In genomic region chr2:173657996-173658717, GRCh38 we compare ENCODE assay signal across 14 cellular contexts.
DNase-seq lines count a peak whose midpoint lies in the region; TF ChIP-seq lines count a peak whose summit lies in the region.
"Had no signal": no experiment of that assay in that cellular context is flagged by ENCODE, and none has a peak within 500 bp of the region (broad histone marks: within the 10 kb centered on the region; RNA-seq: fewer than 3 reads in every experiment).

No MANE protein-coding gene starts in this region.

- no peaks in the 10 kb centered on the region for H3K9me3 ChIP-seq in neuronal stem cell (replicated peaks in 1 of 2; ENCODE audit: control insufficient read depth in 2 of 2, insufficient read depth in 1 of 2, low read depth in 1 of 2, low read length in 2 of 2)
- H3K9me3 ChIP-seq: upper lobe of left lung had no signal

- BruUV-seq in Calu3 (replicated peaks; lab: Mats Ljungman, UMichigan) = no TSS peak

- no peak overlapping the region for H3K4me2 ChIP-seq in neuronal stem cell (ENCODE audit: insufficient read depth, low read length, poor library complexity, severe bottlenecking)

- H3K9me3 Mint-ChIP-seq in Calu3 (ENCODE audit: low read depth, unreplicated experiment) = no peaks in the 10 kb centered on the region
- H3K9me3 Mint-ChIP-seq in activated CD4-positive, alpha-beta memory T cell treated with anti-CD3 and anti-CD28 coated beads for 36 hours = no peaks in the 10 kb centered on the region
- no peaks in the 10 kb centered on the region for H3K9me3 Mint-ChIP-seq in activated CD4-positive, alpha-beta memory T cell treated with anti-CD3 and anti-CD28 coated beads, Interleukin-2, amount 10 ng/mL, durations not matched to agents 7 days and 5 days
- H3K9me3 Mint-ChIP-seq: nephron progenitor cell had no signal

- no peaks in the 10 kb centered on the region for H3K27me3 Mint-ChIP-seq in Calu3 (ENCODE audit: unreplicated experiment)
- H3K27me3 Mint-ChIP-seq in activated CD4-positive, alpha-beta memory T cell treated with anti-CD3 and anti-CD28 coated beads for 36 hours = peaks cover 9% of the 10 kb centered on the region
- peaks cover 19% of the 10 kb centered on the region for H3K27me3 Mint-ChIP-seq in activated CD4-positive, alpha-beta memory T cell treated with anti-CD3 and anti-CD28 coated beads, Interleukin-2, amount 10 ng/mL, durations not matched to agents 7 days and 5 days

- no peak overlapping the region for H3K27ac Mint-ChIP-seq in Calu3 (ENCODE audit: unreplicated experiment)
- H3K27ac Mint-ChIP-seq in activated CD4-positive, alpha-beta memory T cell treated with anti-CD3 and anti-CD28 coated beads for 36 hours = no peak overlapping the region
- no peak overlapping the region for H3K27ac Mint-ChIP-seq in activated CD4-positive, alpha-beta memory T cell treated with anti-CD3 and anti-CD28 coated beads, Interleukin-2, amount 10 ng/mL, durations not matched to agents 7 days and 5 days
- H3K27ac Mint-ChIP-seq: nephron progenitor cell, T-helper 17 cell had no signal

- H3K23ac ChIP-seq in neuronal stem cell (ENCODE audit: low read depth, low read length, poor library complexity) = no peak overlapping the region

- no peak overlapping the region for H3K4me3 ChIP-seq in neuronal stem cell (ENCODE audit: low read length in 2 of 2)
- H3K4me3 ChIP-seq: upper lobe of left lung had no signal

- no peak overlapping the region for H3K27ac ChIP-seq in neuronal stem cell (replicated peaks; ENCODE audit: low read length)
- H3K27ac ChIP-seq: upper lobe of left lung had no signal

- H4K91ac ChIP-seq in neuronal stem cell (ENCODE audit: low read depth, low read length, poor library complexity) = no peak overlapping the region

- H2BK15ac ChIP-seq in neuronal stem cell (ENCODE audit: low read length) = peak overlapping the region; percentile 25

- no peak overlapping the region for H3K4ac ChIP-seq in neuronal stem cell (ENCODE audit: low read length)

- POLR2A ChIA-PET in activated CD4-positive, alpha-beta memory T cell treated with anti-CD3 and anti-CD28 coated beads for 36 hours (lab: Charles Lee) = no interaction called here
- POLR2A ChIA-PET in activated CD4-positive, alpha-beta memory T cell treated with anti-CD3 and anti-CD28 coated beads, Interleukin-2, amount 10 ng/mL, durations not matched to agents 7 days and 5 days (lab: Charles Lee) = no interaction called here

- H3K4me1 Mint-ChIP-seq in Calu3 (ENCODE audit: low read depth, unreplicated experiment) = peaks cover 14% of the 10 kb centered on the region
- no peaks in the 10 kb centered on the region for H3K4me1 Mint-ChIP-seq in activated CD4-positive, alpha-beta memory T cell treated with anti-CD3 and anti-CD28 coated beads for 36 hours (ENCODE audit: low read depth)
- H3K4me1 Mint-ChIP-seq in activated CD4-positive, alpha-beta memory T cell treated with anti-CD3 and anti-CD28 coated beads, Interleukin-2, amount 10 ng/mL, durations not matched to agents 7 days and 5 days = no peaks in the 10 kb centered on the region
- H3K4me1 Mint-ChIP-seq: T-helper 17 cell had no signal

- H3K79me1 ChIP-seq in neuronal stem cell (ENCODE audit: low read depth, low read length) = no peaks in the 10 kb centered on the region

- H2BK12ac ChIP-seq in neuronal stem cell (ENCODE audit: low read length) = no peak overlapping the region

- CTCF ChIA-PET in Calu3 (lab: Charles Lee) = no interaction called here
- CTCF ChIA-PET in activated CD4-positive, alpha-beta memory T cell treated with anti-CD3 and anti-CD28 coated beads for 36 hours (lab: Charles Lee) = interaction anchor here (0.6 kb wide), 1 partner anchor 818 kb away, joined by 3 read pairs; no protein-coding TSS in a partner anchor
- CTCF ChIA-PET in activated CD4-positive, alpha-beta memory T cell treated with anti-CD3 and anti-CD28 coated beads, Interleukin-2, amount 10 ng/mL, durations not matched to agents 7 days and 5 days (lab: Charles Lee) = no interaction called here

- no peak overlapping the region for H2AK5ac ChIP-seq in neuronal stem cell (ENCODE audit: low read depth, low read length)

- DNase-seq in Calu3 = peak; percentile 28
- DNase-seq in NCI-H226 = peak; percentile 89
- DNase-seq in dedifferentiated amniotic fluid mesenchymal stem cell (ENCODE audit: extremely low spot score) = peak; percentile 74
- no peak for DNase-seq in neuronal stem cell (ENCODE audit: low spot score)
- no peak for DNase-seq in NCI-H1417 (lab: John Stamatoyannopoulos, UW)
- no peak for DNase-seq in activated CD4-positive, alpha-beta memory T cell treated with anti-CD3 and anti-CD28 coated beads for 36 hours
- no peak for DNase-seq in NCI-H524 treated with DMSO at 0.1 percent for 48 hours (lab: John Stamatoyannopoulos, UW)
- no peak for DNase-seq in activated CD4-positive, alpha-beta memory T cell treated with anti-CD3 and anti-CD28 coated beads, Interleukin-2, amount 10 ng/mL, durations not matched to agents 7 days and 5 days
- DNase-seq: activated CD8-positive, alpha-beta memory T cell treated with anti-CD3 and anti-CD28 coated beads, Interleukin-2, amount 50 U/mL, for 48 hours; cerebellar nuclear complex; DMS79; nephron progenitor cell; T-helper 17 cell; upper lobe of left lung had no signal

- H2BK120ac ChIP-seq in neuronal stem cell (ENCODE audit: low read depth, low read length) = no peak overlapping the region

- H3K18ac ChIP-seq in neuronal stem cell (ENCODE audit: low read length) = no peak overlapping the region

- no peaks in the 10 kb centered on the region for H3K27me3 ChIP-seq in neuronal stem cell (ENCODE audit: control insufficient read depth in 3 of 3, insufficient read depth in 3 of 3, low read depth in 1 of 3, low read length in 3 of 3)
- H3K27me3 ChIP-seq: upper lobe of left lung had no signal

- no peak overlapping the region for H3K4me3 Mint-ChIP-seq in Calu3 (ENCODE audit: low read depth, unreplicated experiment)
- no peak overlapping the region for H3K4me3 Mint-ChIP-seq in activated CD4-positive, alpha-beta memory T cell treated with anti-CD3 and anti-CD28 coated beads for 36 hours
- H3K4me3 Mint-ChIP-seq in activated CD4-positive, alpha-beta memory T cell treated with anti-CD3 and anti-CD28 coated beads, Interleukin-2, amount 10 ng/mL, durations not matched to agents 7 days and 5 days = no peak overlapping the region
- H3K4me3 Mint-ChIP-seq: nephron progenitor cell, T-helper 17 cell had no signal

- H3K4me1 ChIP-seq in neuronal stem cell (ENCODE audit: control insufficient read depth in 2 of 2, insufficient read depth in 1 of 2, low read depth in 1 of 2, low read length in 2 of 2) = peaks cover 11 to 15% of the 10 kb centered on the region in 2 donors
- H3K4me1 ChIP-seq: upper lobe of left lung had no signal

- H3K36me3 ChIP-seq in neuronal stem cell (replicated peaks in 1 of 2; ENCODE audit: control insufficient read depth in 2 of 2, insufficient read depth in 2 of 2, low read length in 2 of 2) = no peaks in the 10 kb centered on the region
- H3K36me3 ChIP-seq: upper lobe of left lung had no signal

- no peak for TF ChIP-seq CTCF in Calu3 (IDR thresholded peaks at IDR 0.05; ENCODE audit: unreplicated experiment)

- no CpG with 5 or more reads among the region's 10 CpGs for WGBS in neuronal stem cell (ENCODE audit: extremely low coverage in 2 of 2, insufficient read length in 2 of 2, insufficient replicate concordance in 1 of 2), 2 donors

- H4K8ac ChIP-seq in neuronal stem cell (ENCODE audit: low read depth, low read length) = no peak overlapping the region

- H2AFZ ChIP-seq in neuronal stem cell (ENCODE audit: low read length) = peak overlapping the region; percentile 7

- no peak overlapping the region for H3K9ac ChIP-seq in neuronal stem cell (ENCODE audit: low read depth, low read length, poor library complexity)

- H2BK5ac ChIP-seq in neuronal stem cell (ENCODE audit: low read length) = no peak overlapping the region

- intact Hi-C loops in Calu3 (cut with micrococcal nuclease; ENCODE audit: unreplicated experiment) = loop anchor here (5.0 kb wide), 1 partner anchor 71 kb away; no protein-coding TSS in a partner anchor
- intact Hi-C loops in activated CD4-positive, alpha-beta memory T cell treated with anti-CD3 and anti-CD28 coated beads for 36 hours (cut with micrococcal nuclease) = no loop called here

- H3K36me3 Mint-ChIP-seq in Calu3 (ENCODE audit: insufficient read depth, unreplicated experiment) = no peaks in the 10 kb centered on the region
- no peaks in the 10 kb centered on the region for H3K36me3 Mint-ChIP-seq in activated CD4-positive, alpha-beta memory T cell treated with anti-CD3 and anti-CD28 coated beads for 36 hours
- H3K36me3 Mint-ChIP-seq in activated CD4-positive, alpha-beta memory T cell treated with anti-CD3 and anti-CD28 coated beads, Interleukin-2, amount 10 ng/mL, durations not matched to agents 7 days and 5 days (ENCODE audit: low read depth) = no peaks in the 10 kb centered on the region

- no peak overlapping the region for H3K14ac ChIP-seq in neuronal stem cell (ENCODE audit: low read length)

Comparison
In these comparisons a context has a peak if more than half of its experiments do, and no peak if none do; other contexts are left out.
1. DNase-seq: peak in Calu3 (single experiment), NCI-H226 (single experiment) and dedifferentiated amniotic fluid mesenchymal stem cell (single experiment); none in neuronal stem cell (single experiment), NCI-H1417 (0 of 3), activated CD4-positive, alpha-beta memory T cell treated with anti-CD3 and anti-CD28 coated beads for 36 hours (single experiment), NCI-H524 treated with DMSO at 0.1 percent for 48 hours (single experiment) and activated CD4-positive, alpha-beta memory T cell treated with anti-CD3 and anti-CD28 coated beads, Interleukin-2, amount 10 ng/mL, durations not matched to agents 7 days and 5 days (single experiment).